In the genomic region with DNA sequence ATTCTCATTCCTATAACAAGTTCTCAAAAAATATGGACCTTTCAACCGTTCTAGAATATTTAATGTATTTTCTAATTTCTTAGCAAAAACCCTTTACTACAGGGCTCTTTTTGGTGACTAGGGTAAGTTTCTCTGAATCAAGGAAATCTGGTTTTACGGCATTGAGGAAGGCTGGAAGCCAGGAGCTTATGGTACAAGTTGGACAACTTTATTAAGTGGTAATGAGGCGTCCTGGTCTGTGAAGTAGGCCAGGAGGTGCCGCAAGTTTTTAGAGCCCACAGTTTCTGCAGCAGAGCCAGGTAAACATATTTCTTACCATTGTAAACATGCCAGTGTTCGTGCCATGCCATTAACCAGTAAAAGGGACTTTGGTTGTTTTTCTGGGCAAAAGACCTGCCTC, we compare ENCODE assay signal across 2 cellular contexts.
A peak's percentile ranks its signal among the peaks of the same experiment; 100 is the strongest.
TF ChIP-seq lines count a peak whose summit lies in the region.

No MANE protein-coding gene starts in this region.

TF ChIP-seq in liver, 16 proteins besides CTCF, POLR2A, EP300 and RAD21:
- TF ChIP-seq ZBTB33 (IDR thresholded peaks at IDR 0.05) (no peak), RXRA (IDR thresholded peaks at IDR 0.05) (peak in 1 of 2 donors; percentile 6), JUND (IDR thresholded peaks at IDR 0.05) (no peak), EGR1 (IDR thresholded peaks at IDR 0.05; ENCODE audit: low read depth in 2 of 2) (no peak), FOXA2 (IDR thresholded peaks at IDR 0.05) (no peak), HNF4G (IDR thresholded peaks at IDR 0.05) (no peak), GABPA (IDR thresholded peaks at IDR 0.05 in 1 of 2, conservative IDR thresholded peaks at IDR 0.05 in 1 of 2) (no peak), HNF4A (conservative IDR thresholded peaks at IDR 0.05) (peak in 1 of 2 donors; percentile 34), YY1 (IDR thresholded peaks at IDR 0.05) (no peak), MAX (IDR thresholded peaks at IDR 0.05) (no peak)
- TF ChIP-seq, protein P1, sequence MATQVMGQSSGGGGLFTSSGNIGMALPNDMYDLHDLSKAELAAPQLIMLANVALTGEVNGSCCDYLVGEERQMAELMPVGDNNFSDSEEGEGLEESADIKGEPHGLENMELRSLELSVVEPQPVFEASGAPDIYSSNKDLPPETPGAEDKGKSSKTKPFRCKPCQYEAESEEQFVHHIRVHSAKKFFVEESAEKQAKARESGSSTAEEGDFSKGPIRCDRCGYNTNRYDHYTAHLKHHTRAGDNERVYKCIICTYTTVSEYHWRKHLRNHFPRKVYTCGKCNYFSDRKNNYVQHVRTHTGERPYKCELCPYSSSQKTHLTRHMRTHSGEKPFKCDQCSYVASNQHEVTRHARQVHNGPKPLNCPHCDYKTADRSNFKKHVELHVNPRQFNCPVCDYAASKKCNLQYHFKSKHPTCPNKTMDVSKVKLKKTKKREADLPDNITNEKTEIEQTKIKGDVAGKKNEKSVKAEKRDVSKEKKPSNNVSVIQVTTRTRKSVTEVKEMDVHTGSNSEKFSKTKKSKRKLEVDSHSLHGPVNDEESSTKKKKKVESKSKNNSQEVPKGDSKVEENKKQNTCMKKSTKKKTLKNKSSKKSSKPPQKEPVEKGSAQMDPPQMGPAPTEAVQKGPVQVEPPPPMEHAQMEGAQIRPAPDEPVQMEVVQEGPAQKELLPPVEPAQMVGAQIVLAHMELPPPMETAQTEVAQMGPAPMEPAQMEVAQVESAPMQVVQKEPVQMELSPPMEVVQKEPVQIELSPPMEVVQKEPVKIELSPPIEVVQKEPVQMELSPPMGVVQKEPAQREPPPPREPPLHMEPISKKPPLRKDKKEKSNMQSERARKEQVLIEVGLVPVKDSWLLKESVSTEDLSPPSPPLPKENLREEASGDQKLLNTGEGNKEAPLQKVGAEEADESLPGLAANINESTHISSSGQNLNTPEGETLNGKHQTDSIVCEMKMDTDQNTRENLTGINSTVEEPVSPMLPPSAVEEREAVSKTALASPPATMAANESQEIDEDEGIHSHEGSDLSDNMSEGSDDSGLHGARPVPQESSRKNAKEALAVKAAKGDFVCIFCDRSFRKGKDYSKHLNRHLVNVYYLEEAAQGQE (IDR thresholded peaks at IDR 0.05) = no peak

TF ChIP-seq in HepG2, 621 proteins besides CTCF, POLR2A, EP300 and RAD21:
- TF ChIP-seq TCF7 (IDR thresholded peaks at IDR 0.05; ENCODE audit: low read depth) (no peak), ZNF501 (CRISPR knock-in tag; IDR thresholded peaks at IDR 0.05) (no peak), MEIS2 (CRISPR knock-in tag; IDR thresholded peaks at IDR 0.05) (no peak), KAT8 (CRISPR knock-in tag; IDR thresholded peaks at IDR 0.05) (no peak), ZNF766 (CRISPR knock-in tag; IDR thresholded peaks at IDR 0.05; ENCODE audit: borderline replicate concordance) (no peak)
- TF ChIP-seq, protein P2, sequence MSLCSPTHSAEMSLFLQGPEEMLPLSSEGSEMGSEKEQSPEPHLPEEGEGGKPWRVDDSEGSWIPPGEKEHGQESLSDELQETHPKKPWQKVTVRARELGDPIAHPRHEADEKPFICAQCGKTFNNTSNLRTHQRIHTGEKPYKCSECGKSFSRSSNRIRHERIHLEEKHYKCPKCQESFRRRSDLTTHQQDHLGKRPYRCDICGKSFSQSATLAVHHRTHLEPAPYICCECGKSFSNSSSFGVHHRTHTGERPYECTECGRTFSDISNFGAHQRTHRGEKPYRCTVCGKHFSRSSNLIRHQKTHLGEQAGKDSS (CRISPR knock-in tag; IDR thresholded peaks at IDR 0.05; ENCODE audit: borderline replicate concordance, low read depth) = no peak
